ENCODE assay signal across 28 cellular contexts in genomic region chr19:43719918-43720317, GRCh38. TPM values are rescaled to one million over a fixed set of nuclear protein-coding genes. Genes with fewer than 3 reads are reported as not detected.
DNase-seq lines count a peak whose midpoint lies in the region; ATAC-seq and TF ChIP-seq lines count a peak whose summit lies in the region.
"Had no signal": no experiment of that assay in that cellular context is flagged by ENCODE, and none has a peak within 500 bp of the region (broad histone marks: within the 10 kb centered on the region; RNA-seq: fewer than 3 reads in every experiment).

No MANE protein-coding gene starts in this region.

- H2BK15ac ChIP-seq in mesenchymal stem cell (ENCODE audit: low read depth, poor library complexity, severe bottlenecking): no peak overlapping the region

- POLR2A ChIA-PET in PC-3 (lab: Charles Lee; ENCODE audit: unreplicated experiment): no interaction called here

- H2BK5ac ChIP-seq in mesenchymal stem cell (ENCODE audit: low read depth, low read length, poor library complexity, severe bottlenecking): no peak overlapping the region

- H3K27me3 ChIP-seq in PC-3 (ENCODE audit: low read length): no peaks in the 10 kb centered on the region
- H3K27me3 ChIP-seq in mesenchymal stem cell (ENCODE audit: control insufficient read depth in 1 of 2, insufficient read depth in 1 of 2, low read length in 2 of 2): peaks cover 0 to 2% of the 10 kb centered on the region in 2 experiments
- H3K27me3 ChIP-seq: BE2C, BLaER1 had no signal

- intact Hi-C loops in PC-3 (cut with micrococcal nuclease): no loop called here
- intact Hi-C loops in dendritic cell treated with granulocyte-macrophage colony-stimulating factor and Interleukin-4, amounts not matched to agents 40 ng/mL and 50 ng/mL, for 4 days (cut with micrococcal nuclease): no loop called here

- 0 out of 2 replicates have a peak, but pooled peaks have one; percentile 31 for ATAC-seq in PC-3
- ATAC-seq in GM19035 (IDR thresholded peaks at IDR 0.05; ENCODE audit: unreplicated experiment): no peak
- ATAC-seq: GM12878 had no signal

- H2BK12ac ChIP-seq in mesenchymal stem cell (ENCODE audit: low read length in 2 of 2): no peak overlapping the region

- H3K79me1 ChIP-seq in mesenchymal stem cell (replicated peaks; ENCODE audit: low read length, poor library complexity, severe bottlenecking): no peaks in the 10 kb centered on the region

- H3K4me2 ChIP-seq in PC-3 (ENCODE audit: low read length): no peak overlapping the region
- no peak overlapping the region for H3K4me2 ChIP-seq in mesenchymal stem cell (ENCODE audit: low read length, poor library complexity, severe bottlenecking)
- H3K4me2 ChIP-seq: BLaER1 had no signal

- H3K4me3 ChIP-seq in PC-3 (ENCODE audit: low read length): no peak overlapping the region
- H3K4me3 ChIP-seq in mesenchymal stem cell (ENCODE audit: insufficient read depth in 1 of 2, low read depth in 1 of 2, low read length in 2 of 2): no peak overlapping the region
- H3K4me3 ChIP-seq: BLaER1, GM12878 had no signal

- H3F3A ChIP-seq in PC-3 (ENCODE audit: low read length, unreplicated experiment): no peaks in the 10 kb centered on the region

- H4K91ac ChIP-seq in mesenchymal stem cell (ENCODE audit: low read length): no peak overlapping the region

- no peaks in the 10 kb centered on the region for H4K20me1 ChIP-seq in PC-3 (ENCODE audit: low read length)
- H4K20me1 ChIP-seq: BLaER1 had no signal

- no peak overlapping the region for H3K23ac ChIP-seq in mesenchymal stem cell (ENCODE audit: low read length in 2 of 2)

- no peak overlapping the region for H3K27ac ChIP-seq in PC-3 (ENCODE audit: low read length)
- no peak overlapping the region for H3K27ac ChIP-seq in mesenchymal stem cell (ENCODE audit: low read length, poor library complexity, severe bottlenecking)
- H3K27ac ChIP-seq: BLaER1 had no signal

- peaks cover 39% of the 10 kb centered on the region for H3K27me3 Mint-ChIP-seq in dendritic cell treated with granulocyte-macrophage colony-stimulating factor and Interleukin-4, amounts not matched to agents 40 ng/mL and 50 ng/mL, for 4 days
- no peaks in the 10 kb centered on the region for H3K27me3 Mint-ChIP-seq in osteocyte (ENCODE audit: unreplicated experiment)

- H3K36me3 ChIP-seq in PC-3 (ENCODE audit: low read depth, low read length): no peaks in the 10 kb centered on the region
- peaks cover 0 to 4% of the 10 kb centered on the region in 2 experiments for H3K36me3 ChIP-seq in mesenchymal stem cell (ENCODE audit: control insufficient read depth in 1 of 2, insufficient read depth in 2 of 2, low read depth in 1 of 2, low read length in 2 of 2)
- H3K36me3 ChIP-seq: BE2C, BLaER1 had no signal

- H3K79me2 ChIP-seq in PC-3 (ENCODE audit: low read length): no peaks in the 10 kb centered on the region

- peaks cover 15% of the 10 kb centered on the region for H3K4me1 Mint-ChIP-seq in dendritic cell treated with granulocyte-macrophage colony-stimulating factor and Interleukin-4, amounts not matched to agents 40 ng/mL and 50 ng/mL, for 4 days (ENCODE audit: low read depth)
- no peaks in the 10 kb centered on the region for H3K4me1 Mint-ChIP-seq in osteocyte (ENCODE audit: unreplicated experiment)
- H3K4me1 Mint-ChIP-seq: CD4-positive, alpha-beta memory T cell; CD4-positive, CD25-positive, alpha-beta regulatory T cell; CD8-positive, alpha-beta memory T cell had no signal

- 89% methylated on average over 3 of the region's 5 CpGs for WGBS in mesenchymal stem cell

- BruUV-seq in PC-3 (replicated peaks; lab: Mats Ljungman, UMichigan): no TSS peak

- H3K18ac ChIP-seq in mesenchymal stem cell (ENCODE audit: low read depth in 1 of 2, low read length in 2 of 2): no peak overlapping the region

- H3K4ac ChIP-seq in mesenchymal stem cell (ENCODE audit: low read depth in 1 of 2, low read length in 2 of 2): no peak overlapping the region

- CTCF ChIA-PET in PC-3 (lab: Charles Lee): no interaction called here

- TF ChIP-seq CTCF in PC-3 (conservative IDR thresholded peaks at IDR 0.05; ENCODE audit: low read depth, low read length) (no peak), osteocyte (IDR thresholded peaks at IDR 0.05) (no peak)

- H2AK5ac ChIP-seq in mesenchymal stem cell (ENCODE audit: low read length, severe bottlenecking): no peak overlapping the region

- H3K4me3 Mint-ChIP-seq in dendritic cell treated with granulocyte-macrophage colony-stimulating factor and Interleukin-4, amounts not matched to agents 40 ng/mL and 50 ng/mL, for 4 days: no peak overlapping the region
- H3K4me3 Mint-ChIP-seq in osteocyte (ENCODE audit: unreplicated experiment): no peak overlapping the region
- H3K4me3 Mint-ChIP-seq: CD14-positive monocyte; CD4-positive, alpha-beta memory T cell; CD4-positive, CD25-positive, alpha-beta regulatory T cell; CD8-positive, alpha-beta memory T cell had no signal

- peak overlapping the region; percentile 13 for H3K27ac Mint-ChIP-seq in dendritic cell treated with granulocyte-macrophage colony-stimulating factor and Interleukin-4, amounts not matched to agents 40 ng/mL and 50 ng/mL, for 4 days
- no peak overlapping the region for H3K27ac Mint-ChIP-seq in osteocyte (ENCODE audit: unreplicated experiment)
- H3K27ac Mint-ChIP-seq: CD14-positive monocyte; CD4-positive, alpha-beta memory T cell; CD4-positive, CD25-positive, alpha-beta regulatory T cell; CD8-positive, alpha-beta memory T cell had no signal

- no peaks in the 10 kb centered on the region for H3K9me3 Mint-ChIP-seq in dendritic cell treated with granulocyte-macrophage colony-stimulating factor and Interleukin-4, amounts not matched to agents 40 ng/mL and 50 ng/mL, for 4 days
- H3K9me3 Mint-ChIP-seq in osteocyte (ENCODE audit: unreplicated experiment): no peaks in the 10 kb centered on the region
- H3K9me3 Mint-ChIP-seq: CD4-positive, alpha-beta memory T cell; CD4-positive, CD25-positive, alpha-beta regulatory T cell; CD8-positive, alpha-beta memory T cell had no signal

- H3K4me1 ChIP-seq in PC-3 (ENCODE audit: insufficient read depth, low read length) (no peaks in the 10 kb centered on the region), mesenchymal stem cell (ENCODE audit: control insufficient read depth, insufficient read depth, low read depth, low read length) (peaks cover 2% of the 10 kb centered on the region)
- H3K4me1 ChIP-seq: BE2C, BLaER1 had no signal

- H3K9me2 ChIP-seq in PC-3 (replicated peaks; ENCODE audit: low read length): no peaks in the 10 kb centered on the region

- H3K36me3 Mint-ChIP-seq in dendritic cell treated with granulocyte-macrophage colony-stimulating factor and Interleukin-4, amounts not matched to agents 40 ng/mL and 50 ng/mL, for 4 days (ENCODE audit: low read depth): no peaks in the 10 kb centered on the region
- H3K36me3 Mint-ChIP-seq in osteocyte (ENCODE audit: unreplicated experiment): no peaks in the 10 kb centered on the region
- H3K36me3 Mint-ChIP-seq: CD14-positive monocyte; CD4-positive, alpha-beta memory T cell; CD4-positive, CD25-positive, alpha-beta regulatory T cell; CD8-positive, alpha-beta memory T cell had no signal

- H2AFZ ChIP-seq in PC-3 (ENCODE audit: low read length) (no peak overlapping the region), mesenchymal stem cell (ENCODE audit: low read depth, low read length) (no peak overlapping the region)

- H3K9ac ChIP-seq in PC-3 (ENCODE audit: low read length) (no peak overlapping the region), mesenchymal stem cell (ENCODE audit: low read length) (no peak overlapping the region)
- H3K9ac ChIP-seq: BLaER1 had no signal

- no peak overlapping the region for H2BK120ac ChIP-seq in mesenchymal stem cell (ENCODE audit: low read depth, low read length)

- H4K8ac ChIP-seq in mesenchymal stem cell (ENCODE audit: low read length): no peak overlapping the region

- DNase-seq in PC-3 (no peak), iPS-NIHi11 (ENCODE audit: low spot score) (peak; percentile 38), mesenchymal stem cell (no peak), NCI-H526 (lab: John Stamatoyannopoulos, UW) (no peak), osteocyte (ENCODE audit: extremely low spot score, unreplicated experiment) (no peak)
- DNase-seq: 8988T; ACHN; BE2C; C1 segment of cervical spinal cord; CD4-positive, alpha-beta memory T cell; CD4-positive, CD25-positive, alpha-beta regulatory T cell; CD8-positive, alpha-beta memory T cell; COR-L47; DMS 273 treated with DMSO at 0.1 percent for 48 hours; DMS153; DMS79; DND-41; EL; GDM1 had no signal

- no peaks in the 10 kb centered on the region for H3K9me3 ChIP-seq in PC-3 (ENCODE audit: low read length)
- H3K9me3 ChIP-seq in mesenchymal stem cell (ENCODE audit: control insufficient read depth, low read length): no peaks in the 10 kb centered on the region
- H3K9me3 ChIP-seq: BE2C, BLaER1 had no signal

- H3K14ac ChIP-seq in mesenchymal stem cell (ENCODE audit: low read length in 2 of 2): no peak overlapping the region

RNA-seq across cellular contexts. Expression of gene IRGC, which starts 4.0 kb away (rescaled TPM):
- total RNA-seq in PC-3 (2014; rRNA removed): not detected in 2 replicates
- not detected for polyA plus RNA-seq in mesenchymal stem cell (2013, experiment 1 of 2)
- polyA plus RNA-seq in mesenchymal stem cell (2013, experiment 2 of 2): not detected
- total RNA-seq in osteocyte: not detected in 2 replicates
- total RNA-seq: A673; CD4-positive, alpha-beta memory T cell; CD4-positive, CD25-positive, alpha-beta regulatory T cell; CD8-positive, alpha-beta memory T cell; Daoy; G401; GM12878 had no signal
- polyA plus RNA-seq: AG04450; CD14-positive monocyte; CD4-positive, alpha-beta memory T cell; CD4-positive, CD25-positive, alpha-beta regulatory T cell; CD8-positive, alpha-beta memory T cell had no signal

RNA-seq across cellular contexts. Expression of gene SMG9, which starts 34.8 kb away (rescaled TPM):
- total RNA-seq in PC-3 (2014; rRNA removed): 48.8 and 49.1 TPM in 2 replicates
- 20.5 TPM for polyA plus RNA-seq in mesenchymal stem cell (2013, experiment 1 of 2)
- 19.8 TPM for polyA plus RNA-seq in mesenchymal stem cell (2013, experiment 2 of 2)
- 64.9 and 71.0 TPM in 2 replicates for total RNA-seq in osteocyte

RNA-seq across cellular contexts. Expression of gene PLAUR, which starts 49.9 kb away (rescaled TPM):
- 208 and 241 TPM in 2 replicates for total RNA-seq in PC-3 (2014; rRNA removed)
- polyA plus RNA-seq in mesenchymal stem cell (2013, experiment 1 of 2): 83.9 TPM
- 83.9 TPM for polyA plus RNA-seq in mesenchymal stem cell (2013, experiment 2 of 2)
- total RNA-seq in osteocyte: 21.0 and 23.3 TPM in 2 replicates
